26 cellular contexts compared by ENCODE assay signal in genomic region chr17:65468321-65468720, GRCh38.
"Had no signal": no experiment of that assay in that cellular context is flagged by ENCODE, and none has a peak within 500 bp of the region (broad histone marks: within the 10 kb centered on the region; RNA-seq: fewer than 3 reads in every experiment).

No MANE protein-coding gene starts in this region.

- H3K4me3 ChIP-seq: pancreas, prostate gland, right lobe of liver, sigmoid colon, stomach, thoracic aorta, thyroid gland, tibial nerve, upper lobe of right lung, uterus had no signal

- H3K36me3 ChIP-seq: neutrophil, pancreas, prostate gland, right lobe of liver, sigmoid colon, stomach, thoracic aorta, thyroid gland, tibial nerve, upper lobe of right lung, uterus had no signal

- H3K4me1 ChIP-seq: pancreas, prostate gland had no signal

- DNase-seq: naive thymus-derived CD4-positive, alpha-beta T cell; natural killer cell; nucleus accumbens; pancreas; right cardiac atrium; right lobe of liver; sigmoid colon; small intestine; stimulated activated CD4-positive, alpha-beta T cell treated with anti-CD3 and anti-CD28 coated beads, Interleukin-15, amount 100 ng/mL, for 24 hours; stimulated activated CD4-positive, alpha-beta T cell treated with anti-CD3 and anti-CD28 coated beads, Interleukin-2, amount 100 ng/mL, for 24 hours; stimulated activated CD4-positive, alpha-beta T cell treated with anti-CD3 and anti-CD28 coated beads, Interleukin-2, amount 100 ng/mL, for 48 hours; stimulated activated CD4-positive, alpha-beta T cell treated with anti-CD3 and anti-CD28 coated beads, Interleukin-4, amount 100 ng/mL, for 24 hours; stimulated activated naive B cell treated with anti-CD40 and anti-IgM and Interleukin-4, amounts not matched to agents 10 μg/mL and 1 μg/mL and 100 μg/mL, for 72 hours; stimulated activated naive CD4-positive, alpha-beta T cell treated with Interleukin-2 at 50 U/mL for 16 hours; stomach; thyroid gland; upper lobe of right lung; uterus had no signal

- H3K4me3 Mint-ChIP-seq: naive thymus-derived CD4-positive, alpha-beta T cell; natural killer cell; nephron; stimulated activated effector memory CD8-positive, alpha-beta T cell treated with anti-CD3 and anti-CD28 coated beads, Interleukin-12 subunit alpha, Interleukin-12 subunit beta, amount 100 ng/mL, for 72 hours; stimulated activated naive B cell treated with anti-CD40 and anti-IgM and Interleukin-4, amounts not matched to agents 10 μg/mL and 1 μg/mL and 100 μg/mL, for 72 hours; stimulated activated naive CD8-positive, alpha-beta T cell treated with anti-CD3 and anti-CD28 coated beads, Interleukin-15, Interleukin-2, amounts not matched to agents 100 ng/mL and 50 ng/mL, for 24 hours; type B pancreatic cell had no signal

- H3K27me3 ChIP-seq: neutrophil, pancreas, right lobe of liver, sigmoid colon, thyroid gland, tibial nerve, upper lobe of right lung, uterus had no signal

- H3K27ac Mint-ChIP-seq: naive thymus-derived CD4-positive, alpha-beta T cell; natural killer cell; nephron; stimulated activated effector memory CD8-positive, alpha-beta T cell treated with anti-CD3 and anti-CD28 coated beads, Interleukin-12 subunit alpha, Interleukin-12 subunit beta, amount 100 ng/mL, for 72 hours; stimulated activated naive B cell treated with anti-CD40 and anti-IgM and Interleukin-4, amounts not matched to agents 10 μg/mL and 1 μg/mL and 100 μg/mL, for 72 hours; stimulated activated naive CD8-positive, alpha-beta T cell treated with anti-CD3 and anti-CD28 coated beads, Interleukin-15, Interleukin-2, amounts not matched to agents 100 ng/mL and 50 ng/mL, for 24 hours; type B pancreatic cell had no signal

- H3K4me1 Mint-ChIP-seq: naive thymus-derived CD4-positive, alpha-beta T cell; stimulated activated effector memory CD8-positive, alpha-beta T cell treated with anti-CD3 and anti-CD28 coated beads, Interleukin-12 subunit alpha, Interleukin-12 subunit beta, amount 100 ng/mL, for 72 hours; stimulated activated naive B cell treated with anti-CD40 and anti-IgM and Interleukin-4, amounts not matched to agents 10 μg/mL and 1 μg/mL and 100 μg/mL, for 72 hours had no signal

- H3K36me3 Mint-ChIP-seq: naive thymus-derived CD4-positive, alpha-beta T cell; natural killer cell; stimulated activated effector memory CD8-positive, alpha-beta T cell treated with anti-CD3 and anti-CD28 coated beads, Interleukin-12 subunit alpha, Interleukin-12 subunit beta, amount 100 ng/mL, for 72 hours; stimulated activated naive B cell treated with anti-CD40 and anti-IgM and Interleukin-4, amounts not matched to agents 10 μg/mL and 1 μg/mL and 100 μg/mL, for 72 hours; type B pancreatic cell had no signal

- H3K27ac ChIP-seq: neutrophil, pancreas, prostate gland, right lobe of liver, sigmoid colon, stomach, thoracic aorta, thyroid gland, tibial nerve, upper lobe of right lung, uterus had no signal

- H3K9me3 Mint-ChIP-seq: natural killer cell; stimulated activated effector memory CD8-positive, alpha-beta T cell treated with anti-CD3 and anti-CD28 coated beads, Interleukin-12 subunit alpha, Interleukin-12 subunit beta, amount 100 ng/mL, for 72 hours; stimulated activated naive B cell treated with anti-CD40 and anti-IgM and Interleukin-4, amounts not matched to agents 10 μg/mL and 1 μg/mL and 100 μg/mL, for 72 hours; stimulated activated naive CD8-positive, alpha-beta T cell treated with anti-CD3 and anti-CD28 coated beads, Interleukin-15, Interleukin-2, amounts not matched to agents 100 ng/mL and 50 ng/mL, for 24 hours; type B pancreatic cell had no signal

- H3K9me3 ChIP-seq: neutrophil, pancreas, prostate gland, right lobe of liver, sigmoid colon, stomach, thoracic aorta, thyroid gland, tibial nerve, upper lobe of right lung, uterus had no signal
